In genomic region chr2:64523667-64524603, GRCh38 we compare ENCODE assay signal across 1 cellular context.
TF ChIP-seq lines count a peak whose summit lies in the region.

AFTPH (plus strand) TSS chr2:64524328; CDS start chr2:64551475, 27,147 bp downstream.

TF ChIP-seq in HepG2, 621 proteins besides CTCF, POLR2A, EP300 and RAD21 (continued from another document and continues in another):
- no peak for TF ChIP-seq CSRNP1 (CRISPR knock-in tag; IDR thresholded peaks at IDR 0.05)
- TF ChIP-seq ZNF230 (CRISPR knock-in tag; IDR thresholded peaks at IDR 0.05) = no peak
- no peak for TF ChIP-seq ZNF749 (CRISPR knock-in tag; IDR thresholded peaks at IDR 0.05; ENCODE audit: borderline replicate concordance)
- TF ChIP-seq REST (IDR thresholded peaks at IDR 0.05; ENCODE audit: borderline replicate concordance in 1 of 2, low read depth in 1 of 2, low read length in 2 of 2) = peak in 1 of 2 experiments; percentile 5; a peak in 1 of 4 replicates
- TF ChIP-seq RFX5 (IDR thresholded peaks at IDR 0.05; ENCODE audit: low read depth, low read length) = no peak
- TF ChIP-seq ZNF430 (CRISPR knock-in tag; IDR thresholded peaks at IDR 0.05) = peak; percentile 85
- no peak for TF ChIP-seq ZNF530 (CRISPR knock-in tag; IDR thresholded peaks at IDR 0.05; ENCODE audit: low read depth)
- no peak for TF ChIP-seq LCORL (IDR thresholded peaks at IDR 0.05)
- TF ChIP-seq LCORL (CRISPR knock-in tag; IDR thresholded peaks at IDR 0.05) = peak; percentile 42
- no peak for TF ChIP-seq NFE2L1 (CRISPR knock-in tag; IDR thresholded peaks at IDR 0.05; ENCODE audit: borderline replicate concordance)
- TF ChIP-seq AKAP8 (CRISPR knock-in tag; IDR thresholded peaks at IDR 0.05) = no peak
- no peak for TF ChIP-seq CENPT (CRISPR knock-in tag; IDR thresholded peaks at IDR 0.05; ENCODE audit: low read depth)
- no peak; the same call in 1 of the 2 replicates for TF ChIP-seq ZNF616 (CRISPR knock-in tag; IDR thresholded peaks at IDR 0.05; ENCODE audit: low read depth)
- TF ChIP-seq TFE3 (CRISPR knock-in tag; IDR thresholded peaks at IDR 0.05) = no peak
- TF ChIP-seq TMF1 (CRISPR knock-in tag; IDR thresholded peaks at IDR 0.05; ENCODE audit: low read depth) = no peak
- peak; percentile 54; the same call in 1 of the 2 replicates for TF ChIP-seq ZNF766 (CRISPR knock-in tag; IDR thresholded peaks at IDR 0.05; ENCODE audit: borderline replicate concordance)
- peak; percentile 33 for TF ChIP-seq RXRB (CRISPR knock-in tag; IDR thresholded peaks at IDR 0.05; ENCODE audit: borderline replicate concordance)
- peak; percentile 31; the same call in 1 of the 2 replicates for TF ChIP-seq ZNF572 (CRISPR knock-in tag; IDR thresholded peaks at IDR 0.05)
- no peak for TF ChIP-seq MBD4 (IDR thresholded peaks at IDR 0.05; ENCODE audit: borderline replicate concordance, low read length)
- peak; percentile 74; the same call in 1 of the 2 replicates for TF ChIP-seq ZNF776 (CRISPR knock-in tag; IDR thresholded peaks at IDR 0.05)
- no peak; the same call in 1 of the 2 replicates for TF ChIP-seq ZNF501 (CRISPR knock-in tag; IDR thresholded peaks at IDR 0.05)
- no peak for TF ChIP-seq FIP1L1 (IDR thresholded peaks at IDR 0.05; ENCODE audit: borderline replicate concordance, insufficient read depth, low read depth, low read length)
- TF ChIP-seq STAT6 (CRISPR knock-in tag; IDR thresholded peaks at IDR 0.05; ENCODE audit: borderline replicate concordance) = no peak; the same call in 1 of the 2 replicates
- TF ChIP-seq ZBTB20 (CRISPR knock-in tag; IDR thresholded peaks at IDR 0.05; ENCODE audit: borderline replicate concordance, low read depth) = no peak; the same call in 1 of the 2 replicates
- no peak for TF ChIP-seq ZZZ3 (CRISPR knock-in tag; IDR thresholded peaks at IDR 0.05; ENCODE audit: borderline replicate concordance)
- no peak for TF ChIP-seq ZFP36 (IDR thresholded peaks at IDR 0.05; ENCODE audit: borderline replicate concordance, low read depth, low read length, partially characterized antibody)
- no peak for TF ChIP-seq DZIP1 (CRISPR knock-in tag; IDR thresholded peaks at IDR 0.05)
- peak; percentile 90 for TF ChIP-seq MEIS2 (CRISPR knock-in tag; IDR thresholded peaks at IDR 0.05)
- TF ChIP-seq ERF (CRISPR knock-in tag; IDR thresholded peaks at IDR 0.05) = peak; percentile 72
- no peak; the same call in 1 of the 2 replicates for TF ChIP-seq ZSCAN29 (CRISPR knock-in tag; conservative IDR thresholded peaks at IDR 0.05)
- TF ChIP-seq PRMT3 (CRISPR knock-in tag; IDR thresholded peaks at IDR 0.05; ENCODE audit: borderline replicate concordance, low read depth) = no peak
- TF ChIP-seq DNMT1 (CRISPR knock-in tag; IDR thresholded peaks at IDR 0.05) = no peak
- no peak for TF ChIP-seq NR2F1 (CRISPR knock-in tag; IDR thresholded peaks at IDR 0.05)
- TF ChIP-seq HNF1B (CRISPR knock-in tag; IDR thresholded peaks at IDR 0.05) = peak; percentile 78
- peak; percentile 15; the same call in 1 of the 2 replicates for TF ChIP-seq BCL6 (CRISPR knock-in tag; IDR thresholded peaks at IDR 0.05)
- TF ChIP-seq ZNF292 (CRISPR knock-in tag; IDR thresholded peaks at IDR 0.05; ENCODE audit: borderline replicate concordance, low read depth) = peak; percentile 80; the same call in 1 of the 2 replicates
- no peak for TF ChIP-seq RFX1 (IDR thresholded peaks at IDR 0.05)
- peak; percentile 6; the same call in 1 of the 2 replicates for TF ChIP-seq HNF4G (IDR thresholded peaks at IDR 0.05; ENCODE audit: borderline replicate concordance, low read depth, low read length)
- no peak for TF ChIP-seq HNF4G (CRISPR knock-in tag; IDR thresholded peaks at IDR 0.05; ENCODE audit: borderline replicate concordance, low read depth)
- peak; percentile 91 for TF ChIP-seq ZBTB25 (CRISPR knock-in tag; IDR thresholded peaks at IDR 0.05)
- no peak for TF ChIP-seq MTF2 (CRISPR knock-in tag; IDR thresholded peaks at IDR 0.05; ENCODE audit: borderline replicate concordance)
- TF ChIP-seq ZNF33A (CRISPR knock-in tag; IDR thresholded peaks at IDR 0.05; ENCODE audit: borderline replicate concordance) = peak; percentile 76; the same call in 1 of the 2 replicates
- TF ChIP-seq ZNF792 (CRISPR knock-in tag; IDR thresholded peaks at IDR 0.05) = peak; percentile 94
- no peak for TF ChIP-seq CCAR2 (optimal IDR thresholded peaks at IDR 0.05; ENCODE audit: low read depth, low read length)
- TF ChIP-seq GTF3A (CRISPR knock-in tag; conservative IDR thresholded peaks at IDR 0.05) = no peak
- no peak; the same call in 1 of the 2 replicates for TF ChIP-seq ISL2 (CRISPR knock-in tag; IDR thresholded peaks at IDR 0.05)
- TF ChIP-seq ZFP90 (CRISPR knock-in tag; IDR thresholded peaks at IDR 0.05; ENCODE audit: borderline replicate concordance) = peak; percentile 62; the same call in 1 of the 2 replicates
- TF ChIP-seq TBX2 (CRISPR knock-in tag; IDR thresholded peaks at IDR 0.05; ENCODE audit: borderline replicate concordance) = peak; percentile 78; the same call in 1 of the 2 replicates
- peak; percentile 66; the same call in 1 of the 2 replicates for TF ChIP-seq ZNF563 (CRISPR knock-in tag; IDR thresholded peaks at IDR 0.05)
- 0 out of 2 replicates have a peak, but pooled peaks have one; percentile 49 for TF ChIP-seq MEIS1 (CRISPR knock-in tag; IDR thresholded peaks at IDR 0.05; ENCODE audit: borderline replicate concordance)
- no peak for TF ChIP-seq MAFF (IDR thresholded peaks at IDR 0.05; ENCODE audit: low read depth, low read length)
- no peak for TF ChIP-seq NFIB (CRISPR knock-in tag; IDR thresholded peaks at IDR 0.05; ENCODE audit: borderline replicate concordance)
- no peak for TF ChIP-seq SP1 (IDR thresholded peaks at IDR 0.05)
- TF ChIP-seq SP1 (CRISPR knock-in tag; IDR thresholded peaks at IDR 0.05) = peak; percentile 62; the same call in 1 of the 2 replicates
